In the genomic region with DNA sequence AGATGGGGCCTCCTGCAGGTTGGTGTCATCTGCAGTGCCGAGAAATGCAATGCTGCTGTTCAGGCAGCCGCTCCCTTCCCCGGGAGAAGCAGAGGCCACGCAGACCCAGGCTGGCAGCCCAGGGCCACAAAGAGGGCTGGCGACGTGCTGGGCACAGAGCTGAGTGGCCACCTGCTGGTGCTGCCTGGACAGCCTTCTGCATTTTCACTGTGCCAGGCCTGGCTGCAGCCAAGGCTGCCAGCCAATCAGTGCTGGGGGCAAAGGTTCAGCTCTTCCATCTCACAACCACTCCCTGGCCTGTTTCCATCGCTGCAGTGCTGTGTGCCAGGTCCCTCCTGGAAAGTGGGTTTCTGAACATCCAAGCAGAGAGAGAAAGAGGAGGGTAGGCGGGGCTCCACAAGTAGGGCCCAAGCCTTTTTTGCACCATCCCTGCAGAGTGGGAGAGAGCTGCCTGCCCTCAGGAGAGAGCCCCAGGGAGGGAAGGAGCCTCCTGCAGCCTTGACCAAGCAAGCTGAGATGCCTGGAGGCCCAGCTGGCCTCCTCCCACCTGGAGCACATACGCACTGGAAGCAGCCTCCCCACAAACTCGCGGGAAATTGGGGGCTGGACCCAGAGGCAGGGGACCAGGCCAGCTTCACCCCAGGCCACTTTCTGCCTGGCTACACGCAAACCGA, we compare ENCODE assay signal across 12 cellular contexts.
DNase-seq lines count a peak whose midpoint lies in the region; ATAC-seq and TF ChIP-seq lines count a peak whose summit lies in the region.
"Had no signal": no experiment of that assay in that cellular context is flagged by ENCODE, and none has a peak within 500 bp of the region (broad histone marks: within the 10 kb centered on the region; RNA-seq: fewer than 3 reads in every experiment).

No MANE protein-coding gene starts in this region.

- peaks cover 3% of the 10 kb centered on the region for H3K27me3 ChIP-seq in RWPE2 (ENCODE audit: insufficient read depth, poor library complexity, severe bottlenecking)

- no peaks in the 10 kb centered on the region for H3K4me1 ChIP-seq in RWPE2 (ENCODE audit: insufficient read depth, poor library complexity, severe bottlenecking)

- 0 out of 3 replicates have a peak, but pooled peaks have one; percentile 17 for ATAC-seq in RWPE2 (ENCODE audit: low read depth)

- DNase-seq in NCI-H2081 (lab: John Stamatoyannopoulos, UW) (peak; percentile 15 to 42), NCI-H2081 treated with DMSO at 0.1 percent for 48 hours (lab: John Stamatoyannopoulos, UW) (no peak), RWPE2 (ENCODE audit: low spot score) (no peak), hippocampal formation (lab: John Stamatoyannopoulos, UW) (peak; percentile 59 to 61), superior temporal gyrus (ENCODE audit: extremely low spot score) (peak; percentile 72), SHP77 (lab: John Stamatoyannopoulos, UW) (no peak), NCI-H187 (lab: John Stamatoyannopoulos, UW) (no peak), NCI-H1436 (lab: John Stamatoyannopoulos, UW) (no peak)
- DNase-seq: activated CD4-positive, alpha-beta T cell treated with anti-CD3 and anti-CD28 coated beads, Interleukin-2, amount 50 U/mL, for 48 hours; activated naive CD8-positive, alpha-beta T cell treated with anti-CD3 and anti-CD28 coated beads for 36 hours; NCI-H1436 treated with DMSO at 0.1 percent for 48 hours; stimulated activated CD4-positive, alpha-beta T cell treated with anti-CD3 and anti-CD28 coated beads, Interleukin-2, amount 100 ng/mL, for 24 hours had no signal

- no peak for TF ChIP-seq CTCF in RWPE2 (IDR thresholded peaks at IDR 0.05; ENCODE audit: poor library complexity, severe bottlenecking)

- H3K36me3 ChIP-seq in RWPE2 (ENCODE audit: low read depth) = no peaks in the 10 kb centered on the region

- no peaks in the 10 kb centered on the region for H3K9me3 ChIP-seq in RWPE2 (ENCODE audit: severe bottlenecking)

- H3K27ac ChIP-seq in RWPE2 (ENCODE audit: poor library complexity, severe bottlenecking) = no peak overlapping the region

- no peak overlapping the region for H3K4me3 ChIP-seq in RWPE2 (ENCODE audit: severe bottlenecking)

Comparison
In these comparisons a context has a peak if more than half of its experiments do, and no peak if none do; other contexts are left out.
1. DNase-seq: peak in NCI-H2081 (2 of 2), hippocampal formation (2 of 2) and superior temporal gyrus (single experiment); none in NCI-H2081 treated with DMSO at 0.1 percent for 48 hours (single experiment), RWPE2 (single experiment), SHP77 (0 of 2), NCI-H187 (0 of 2) and NCI-H1436 (single experiment).